Comparison of ENCODE assay signal across 24 cellular contexts in the genomic region with DNA sequence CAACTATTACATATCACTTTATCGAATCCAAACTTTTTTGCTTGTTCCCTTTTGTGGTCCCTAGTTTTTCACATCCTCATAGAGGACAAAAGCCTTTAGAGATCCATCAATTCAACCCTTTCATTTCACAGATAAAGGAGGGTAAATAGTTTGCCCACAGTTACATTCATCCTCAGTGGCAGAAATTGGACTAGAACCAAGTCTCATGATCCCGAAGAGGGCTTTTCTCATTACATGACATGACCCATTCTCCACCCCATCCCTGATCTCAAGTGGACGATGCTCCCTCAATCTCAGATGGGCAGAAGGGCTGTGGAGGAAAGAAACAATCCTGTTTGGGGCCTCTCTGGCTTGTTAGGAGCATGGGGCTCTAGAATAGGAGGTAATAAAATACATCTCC. TPM values are rescaled to one million over a fixed set of nuclear protein-coding genes. Genes with fewer than 3 reads are reported as not detected.
A peak's percentile ranks its signal among the peaks of the same experiment; 100 is the strongest.
DNase-seq lines count a peak whose midpoint lies in the region; ATAC-seq and TF ChIP-seq lines count a peak whose summit lies in the region.
"Had no signal": no experiment of that assay in that cellular context is flagged by ENCODE, and none has a peak within 500 bp of the region (broad histone marks: within the 10 kb centered on the region; RNA-seq: fewer than 3 reads in every experiment).

No MANE protein-coding gene starts in this region.

- CTCF ChIA-PET in RWPE1 (lab: Yijun Ruan, JAX) = no interaction called here
- CTCF ChIA-PET in Caco-2 (lab: Charles Lee) = no interaction called here

- intact Hi-C loops in dorsolateral prefrontal cortex (cut with DNase I) = no loop called here
- intact Hi-C loops in Caco-2 (cut with micrococcal nuclease; ENCODE audit: unreplicated experiment) = no loop called here

- TF ChIP-seq CTCF in dorsolateral prefrontal cortex (IDR thresholded peaks at IDR 0.05 in 54 of 56, conservative IDR thresholded peaks at IDR 0.05 in 2 of 56; ENCODE audit: low read depth in 1 of 56, partially characterized antibody in 56 of 56) (peak in 2 of 56 donors; percentile 12 to 24), RWPE1 (conservative IDR thresholded peaks at IDR 0.05; ENCODE audit: low read depth) (no peak), Caco-2 (IDR thresholded peaks at IDR 0.05; ENCODE audit: insufficient read depth in 1 of 2, low read depth in 1 of 2, low read length in 1 of 2, severe bottlenecking in 1 of 2, unreplicated experiment in 1 of 2) (no peak)

- no peaks in the 10 kb centered on the region for H3K4me1 Mint-ChIP-seq in Caco-2 (ENCODE audit: low read depth, unreplicated experiment)

- H3K4me1 ChIP-seq in Caco-2 = no peaks in the 10 kb centered on the region
- H3K4me1 ChIP-seq: SJCRH30, transverse colon had no signal

- BruUV-seq in Caco-2 (replicated peaks; lab: Mats Ljungman, UMichigan) = no TSS peak

- H3K36me3 Mint-ChIP-seq in Caco-2 (ENCODE audit: insufficient read depth, unreplicated experiment) = no peaks in the 10 kb centered on the region

- ATAC-seq in GM21360 (IDR thresholded peaks at IDR 0.05; ENCODE audit: unreplicated experiment) = peak; percentile 0
- peak; percentile 4 for ATAC-seq in HG03378 (IDR thresholded peaks at IDR 0.05; ENCODE audit: unreplicated experiment)
- ATAC-seq: psoas muscle, T-helper 17 cell, WTC11 had no signal

- POLR2A ChIA-PET in RWPE1 (lab: Yijun Ruan, JAX; ENCODE audit: low non-redundant PET) = no interaction called here
- POLR2A ChIA-PET in Caco-2 (lab: Charles Lee) = no interaction called here

- peak overlapping the region in 33 of 59 donors; percentile 2 to 75 (median 44) for H3K27ac ChIP-seq in dorsolateral prefrontal cortex
- no peak overlapping the region for H3K27ac ChIP-seq in RWPE1
- H3K27ac ChIP-seq: cardiac muscle cell, hepatocyte, HL-60, psoas muscle, SJCRH30, skin epidermis, transverse colon had no signal

- no peak overlapping the region for H3K27ac Mint-ChIP-seq in Caco-2 (ENCODE audit: unreplicated experiment)
- H3K27ac Mint-ChIP-seq: activated CD4-positive, alpha-beta memory T cell treated with anti-CD3 and anti-CD28 coated beads, Interleukin-2, amount 10 ng/mL, durations not matched to agents 7 days and 5 days; stimulated activated naive CD8-positive, alpha-beta T cell treated with anti-CD3 and anti-CD28 coated beads, Interleukin-15, Interleukin-2, amounts not matched to agents 100 ng/mL and 50 ng/mL, for 24 hours; T-helper 17 cell; WTC11 had no signal

- H3K9me3 ChIP-seq in Caco-2 = no peaks in the 10 kb centered on the region
- H3K9me3 ChIP-seq: psoas muscle, SJCRH30, transverse colon had no signal

- no peak overlapping the region for H3K4me3 Mint-ChIP-seq in Caco-2 (ENCODE audit: unreplicated experiment)
- H3K4me3 Mint-ChIP-seq: activated CD4-positive, alpha-beta memory T cell treated with anti-CD3 and anti-CD28 coated beads, Interleukin-2, amount 10 ng/mL, durations not matched to agents 7 days and 5 days; stimulated activated naive CD8-positive, alpha-beta T cell treated with anti-CD3 and anti-CD28 coated beads, Interleukin-15, Interleukin-2, amounts not matched to agents 100 ng/mL and 50 ng/mL, for 24 hours; T-helper 17 cell; WTC11 had no signal

- H3K36me3 ChIP-seq in Caco-2 (ENCODE audit: control insufficient read depth, insufficient read depth, low read length) = no peaks in the 10 kb centered on the region
- H3K36me3 ChIP-seq: cardiac muscle cell, transverse colon had no signal

- H3K4me3 ChIP-seq in dorsolateral prefrontal cortex (peak overlapping the region in 1 of 59 donors; percentile 21), Caco-2 (ENCODE audit: low read depth, low read length) (no peak overlapping the region)
- H3K4me3 ChIP-seq: cardiac muscle cell, hepatocyte, psoas muscle, SJCRH30, skin epidermis, transverse colon had no signal

- H3K27me3 ChIP-seq in dorsolateral prefrontal cortex = no peaks in the 10 kb centered on the region
- no peaks in the 10 kb centered on the region for H3K27me3 ChIP-seq in Caco-2 (replicated peaks; ENCODE audit: control insufficient read depth, insufficient read depth, low read length)
- H3K27me3 ChIP-seq: cardiac muscle cell, hepatocyte, SJCRH30, transverse colon had no signal

- no peak for DNase-seq in dorsolateral prefrontal cortex
- no peak for DNase-seq in AG08395 (ENCODE audit: low spot score)
- DNase-seq in RWPE1 (ENCODE audit: low spot score) = no peak
- DNase-seq in Caco-2 = no peak
- DNase-seq in OCI-M2 (lab: John Stamatoyannopoulos, UW; ENCODE audit: unreplicated experiment) = no peak
- DNase-seq: activated CD4-positive, alpha-beta memory T cell treated with anti-CD3 and anti-CD28 coated beads, Interleukin-2, amount 10 ng/mL, durations not matched to agents 7 days and 5 days; dermis blood vessel endothelial cell; NCI-H1436 treated with DMSO at 0.1 percent for 48 hours; NCI-H2171; NCI-H748 treated with DMSO at 0.1 percent for 48 hours; OCI-M1; psoas muscle; SJCRH30; stimulated activated CD4-positive, alpha-beta T cell treated with anti-CD3 and anti-CD28 coated beads, Interleukin-2, amount 100 ng/mL, for 48 hours; T-helper 17 cell; transverse colon had no signal

- H3K9me3 Mint-ChIP-seq in Caco-2 (ENCODE audit: unreplicated experiment) = no peaks in the 10 kb centered on the region
- H3K9me3 Mint-ChIP-seq: activated CD4-positive, alpha-beta memory T cell treated with anti-CD3 and anti-CD28 coated beads, Interleukin-2, amount 10 ng/mL, durations not matched to agents 7 days and 5 days; stimulated activated naive CD8-positive, alpha-beta T cell treated with anti-CD3 and anti-CD28 coated beads, Interleukin-15, Interleukin-2, amounts not matched to agents 100 ng/mL and 50 ng/mL, for 24 hours had no signal

- no peaks in the 10 kb centered on the region for H3K27me3 Mint-ChIP-seq in Caco-2 (ENCODE audit: insufficient read depth, unreplicated experiment)
- H3K27me3 Mint-ChIP-seq: stimulated activated naive CD8-positive, alpha-beta T cell treated with anti-CD3 and anti-CD28 coated beads, Interleukin-15, Interleukin-2, amounts not matched to agents 100 ng/mL and 50 ng/mL, for 24 hours had no signal

RNA-seq across cellular contexts. Expression of a gene that starts 23.1 kb away (rescaled TPM):
- total RNA-seq in dorsolateral prefrontal cortex = 1 to 10 TPM; 2.5 to 9.2 (median 5.4) TPM
- total RNA-seq in Caco-2 (2022) = 0.91 TPM in 2 replicates

RNA-seq across cellular contexts. Expression of a gene that starts 34.6 kb away (rescaled TPM):
- total RNA-seq in dorsolateral prefrontal cortex (10 to 100 TPM; 21.3 to 51.8 (median 33.7) TPM), Caco-2 (2022) (11.1 and 11.8 TPM in 2 replicates)

RNA-seq across cellular contexts. Expression of a gene that starts 46.6 kb away (rescaled TPM):
- total RNA-seq in dorsolateral prefrontal cortex = 100 to 1,000 TPM in 2 of 120 experiments, 10 to 100 TPM in 118; 48.1 to 112 (median 68.4) TPM
- total RNA-seq in Caco-2 (2022) = 71.5 and 73.9 TPM in 2 replicates
